Comparison of ENCODE assay signal across 32 cellular contexts in the genomic region with DNA sequence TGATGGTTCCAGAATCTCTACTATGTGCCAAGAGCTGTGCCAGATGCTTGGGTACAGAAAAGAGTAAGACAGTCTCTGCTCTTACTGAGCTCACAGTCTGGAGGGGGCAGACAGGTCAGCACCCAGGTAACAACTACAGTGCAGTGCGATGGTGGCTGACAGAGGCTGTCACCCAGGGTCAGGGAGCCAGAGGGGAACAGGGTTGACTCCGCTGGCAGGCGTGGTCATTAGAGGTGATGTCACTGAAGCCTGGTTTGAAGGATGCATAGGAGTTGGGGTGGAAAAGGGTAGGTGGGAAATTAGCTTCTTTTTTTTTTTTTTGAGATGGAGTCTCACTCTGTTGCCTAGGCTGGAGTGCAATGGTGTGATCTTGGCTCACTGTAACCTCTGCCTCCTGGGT. TPM values are rescaled to one million over a fixed set of nuclear protein-coding genes. Genes with fewer than 3 reads are reported as not detected.
"Had no signal": no experiment of that assay in that cellular context is flagged by ENCODE, and none has a peak within 500 bp of the region (broad histone marks: within the 10 kb centered on the region; RNA-seq: fewer than 3 reads in every experiment).

No MANE protein-coding gene starts in this region.

- H3K4me3 Mint-ChIP-seq: activated CD4-positive, alpha-beta memory T cell treated with anti-CD3 and anti-CD28 coated beads for 36 hours; activated CD4-positive, alpha-beta T cell treated with anti-CD3 and anti-CD28 coated beads, Interleukin-2, amount 10 ng/mL, durations not matched to agents 24 days and 14 days; activated naive CD4-positive, alpha-beta T cell treated with anti-CD3 and anti-CD28 coated beads, Interleukin-2, amount 10 ng/mL, durations not matched to agents 7 days and 5 days; activated naive CD8-positive, alpha-beta T cell; activated naive CD8-positive, alpha-beta T cell treated with anti-CD3 and anti-CD28 coated beads, Interleukin-2, amount 50 U/mL, for 24 hours; activated T-cell treated with anti-CD3 and anti-CD28 coated beads, Interleukin-2, amount 50 U/mL, for 4 hours; activated T-helper 1 cell treated with anti-CD3 and anti-CD28 coated beads, Interleukin-12 subunit alpha, Interleukin-12 subunit beta, Interleukin-2, Interleukin-4 antibody, amounts not matched to agents 30 ng/mL and 10 ng/mL and 1 ng/mL, durations not matched to agents 14 hours and 24 hours and 36 hours; IgD-negative memory B cell; T-helper 1 cell treated with Interleukin-12 subunit alpha and Interleukin-12 subunit beta and Interleukin-4 antibody, amounts not matched to agents 30 μg/mL and 1 μg/mL, for 36 hours; T-helper 2 cell treated with Interferon-gamma antibody and Interleukin-4, amounts not matched to agents 5 μg/mL and 100 μg/mL, for 36 hours had no signal

- H3K4me1 ChIP-seq: Peyer's patch had no signal

- DNase-seq: activated CD4-positive, alpha-beta memory T cell treated with anti-CD3 and anti-CD28 coated beads for 36 hours; activated CD4-positive, alpha-beta T cell treated with anti-CD3 and anti-CD28 coated beads, Interleukin-2, amount 10 ng/mL, durations not matched to agents 24 days and 14 days; activated effector memory CD4-positive, alpha-beta T cell treated with Interleukin-2 at 50 U/mL for 16 hours; activated naive CD4-positive, alpha-beta T cell treated with anti-CD3 and anti-CD28 coated beads, Interleukin-2, amount 10 ng/mL, durations not matched to agents 7 days and 5 days; activated naive CD8-positive, alpha-beta T cell treated with anti-CD3 and anti-CD28 coated beads, Interleukin-2, amount 50 U/mL, for 24 hours; activated T-cell treated with anti-CD3 and anti-CD28 coated beads for 4 hours; activated T-cell treated with anti-CD3 and anti-CD28 coated beads, Interleukin-2, amount 50 U/mL, for 4 hours; aorta; brain microvascular endothelial cell; central memory CD4-positive, alpha-beta T cell; Karpas-422; KBM-7; MG63; NCI-H1048; NCI-H1105 treated with DMSO at 0.1 percent for 48 hours; NCI-H1436; NCI-H1694; NCI-H1930; NCI-H2081 treated with DMSO at 0.1 percent for 48 hours; NCI-H510A; NCI-H526; NCI-H748 treated with DMSO at 0.1 percent for 48 hours; NK-92 treated with Interleukin-12 subunit alpha and Interleukin-12 subunit beta, amount 100 ng/mL, for 24 hours; PC-3; Right ventricle myocardium superior had no signal

- H3K27ac ChIP-seq: brain microvascular endothelial cell, Peyer's patch, RWPE1 had no signal

- H3K9me3 Mint-ChIP-seq: activated CD4-positive, alpha-beta memory T cell treated with anti-CD3 and anti-CD28 coated beads for 36 hours; activated CD4-positive, alpha-beta T cell treated with anti-CD3 and anti-CD28 coated beads, Interleukin-2, amount 10 ng/mL, durations not matched to agents 24 days and 14 days; activated naive CD4-positive, alpha-beta T cell treated with anti-CD3 and anti-CD28 coated beads, Interleukin-2, amount 10 ng/mL, durations not matched to agents 7 days and 5 days; activated naive CD8-positive, alpha-beta T cell treated with anti-CD3 and anti-CD28 coated beads, Interleukin-2, amount 50 U/mL, for 24 hours; activated T-cell treated with anti-CD3 and anti-CD28 coated beads, Interleukin-2, amount 50 U/mL, for 4 hours; activated T-helper 1 cell treated with anti-CD3 and anti-CD28 coated beads, Interleukin-12 subunit alpha, Interleukin-12 subunit beta, Interleukin-2, Interleukin-4 antibody, amounts not matched to agents 30 ng/mL and 10 ng/mL and 1 ng/mL, durations not matched to agents 14 hours and 24 hours and 36 hours; IgD-negative memory B cell; T-helper 1 cell treated with Interleukin-12 subunit alpha and Interleukin-12 subunit beta and Interleukin-4 antibody, amounts not matched to agents 30 μg/mL and 1 μg/mL, for 36 hours; T-helper 2 cell treated with Interferon-gamma antibody and Interleukin-4, amounts not matched to agents 5 μg/mL and 100 μg/mL, for 36 hours had no signal

- ATAC-seq: activated naive CD8-positive, alpha-beta T cell treated with anti-CD3 and anti-CD28 coated beads, Interleukin-2, amount 50 U/mL, for 24 hours; activated T-cell treated with anti-CD3 and anti-CD28 coated beads, Interleukin-2, amount 50 U/mL, for 4 hours; PC-3 had no signal

- H3K9me3 ChIP-seq: MG63, Peyer's patch had no signal

- H3K27me3 ChIP-seq: brain microvascular endothelial cell, MG63, Peyer's patch had no signal

- H3K27me3 Mint-ChIP-seq: activated CD4-positive, alpha-beta memory T cell treated with anti-CD3 and anti-CD28 coated beads for 36 hours; activated CD4-positive, alpha-beta T cell treated with anti-CD3 and anti-CD28 coated beads, Interleukin-2, amount 10 ng/mL, durations not matched to agents 24 days and 14 days; activated naive CD4-positive, alpha-beta T cell treated with anti-CD3 and anti-CD28 coated beads, Interleukin-2, amount 10 ng/mL, durations not matched to agents 7 days and 5 days; activated naive CD8-positive, alpha-beta T cell; activated naive CD8-positive, alpha-beta T cell treated with anti-CD3 and anti-CD28 coated beads, Interleukin-2, amount 50 U/mL, for 24 hours; IgD-negative memory B cell had no signal

- H3K36me3 ChIP-seq: brain microvascular endothelial cell, MG63, Peyer's patch had no signal

- H3K27ac Mint-ChIP-seq: activated CD4-positive, alpha-beta memory T cell treated with anti-CD3 and anti-CD28 coated beads for 36 hours; activated CD4-positive, alpha-beta T cell treated with anti-CD3 and anti-CD28 coated beads, Interleukin-2, amount 10 ng/mL, durations not matched to agents 24 days and 14 days; activated naive CD4-positive, alpha-beta T cell treated with anti-CD3 and anti-CD28 coated beads, Interleukin-2, amount 10 ng/mL, durations not matched to agents 7 days and 5 days; activated naive CD8-positive, alpha-beta T cell; activated naive CD8-positive, alpha-beta T cell treated with anti-CD3 and anti-CD28 coated beads, Interleukin-2, amount 50 U/mL, for 24 hours; activated T-helper 1 cell treated with anti-CD3 and anti-CD28 coated beads, Interleukin-12 subunit alpha, Interleukin-12 subunit beta, Interleukin-2, Interleukin-4 antibody, amounts not matched to agents 30 ng/mL and 10 ng/mL and 1 ng/mL, durations not matched to agents 14 hours and 24 hours and 36 hours; T-helper 1 cell treated with Interleukin-12 subunit alpha and Interleukin-12 subunit beta and Interleukin-4 antibody, amounts not matched to agents 30 μg/mL and 1 μg/mL, for 36 hours; T-helper 2 cell treated with Interferon-gamma antibody and Interleukin-4, amounts not matched to agents 5 μg/mL and 100 μg/mL, for 36 hours had no signal

- H3K4me3 ChIP-seq: MG63, Peyer's patch had no signal

RNA-seq across cellular contexts. Expression of a gene that starts 47.1 kb away (rescaled TPM):
- total RNA-seq: activated CD4-positive, alpha-beta memory T cell treated with anti-CD3 and anti-CD28 coated beads for 36 hours; activated CD4-positive, alpha-beta T cell treated with anti-CD3 and anti-CD28 coated beads, Interleukin-2, amount 10 ng/mL, durations not matched to agents 24 days and 14 days; activated T-helper 1 cell treated with anti-CD3 and anti-CD28 coated beads, Interleukin-12 subunit alpha, Interleukin-12 subunit beta, Interleukin-2, Interleukin-4 antibody, amounts not matched to agents 30 ng/mL and 10 ng/mL and 1 ng/mL, durations not matched to agents 14 hours and 24 hours and 36 hours; aorta; PC-3; Right ventricle myocardium superior had no signal
- polyA plus RNA-seq: aorta had no signal
